In genomic region chr11:86248609-86249008, GRCh38 we compare ENCODE assay signal across 20 cellular contexts. TPM values are rescaled to one million over a fixed set of nuclear protein-coding genes. Genes with fewer than 3 reads are reported as not detected.
DNase-seq lines count a peak whose midpoint lies in the region; ATAC-seq and TF ChIP-seq lines count a peak whose summit lies in the region.
"Had no signal": no experiment of that assay in that cellular context is flagged by ENCODE, and none has a peak within 500 bp of the region (broad histone marks: within the 10 kb centered on the region; RNA-seq: fewer than 3 reads in every experiment).

No MANE protein-coding gene starts in this region.

- peaks cover 22% of the 10 kb centered on the region; the same call in 1 of the 2 replicates for H4K20me1 ChIP-seq in DOHH2 (ENCODE audit: control insufficient read depth, insufficient read depth, low read depth, low read length)

- H3K9me2 ChIP-seq in DOHH2 (replicated peaks; ENCODE audit: control insufficient read depth, low read length) = no peaks in the 10 kb centered on the region
- H3K9me2 ChIP-seq: SK-N-SH had no signal

- no peak overlapping the region for H3K4ac ChIP-seq in mesendoderm (ENCODE audit: low read depth, low read length)

- peaks cover 53% of the 10 kb centered on the region for H3K4me1 Mint-ChIP-seq in activated CD4-positive, alpha-beta T cell treated with anti-CD3 and anti-CD28 coated beads for 36 hours
- H3K4me1 Mint-ChIP-seq in WTC11 = peaks cover 50% of the 10 kb centered on the region

- no peak overlapping the region for H3K27ac ChIP-seq in DOHH2 (ENCODE audit: low read depth, low read length)
- no peak overlapping the region for H3K27ac ChIP-seq in mesendoderm (ENCODE audit: low read depth, low read length)
- H3K27ac ChIP-seq: esophagus squamous epithelium, hepatocyte, suprapubic skin had no signal

- no CpG with 5 or more reads among the region's 4 CpGs for WGBS in mesendoderm (ENCODE audit: extremely low coverage, insufficient coverage, low lambda C conversion rate)
- 86 to 92% methylated on average over 4 of the region's 4 CpGs for WGBS in lower leg skin, 2 donors

- H3K4me1 ChIP-seq in DOHH2 (ENCODE audit: control insufficient read depth, low read length) = peaks cover 47% of the 10 kb centered on the region
- H3K4me1 ChIP-seq in mesendoderm (ENCODE audit: control insufficient read depth, low read depth, low read length) = peaks cover 6% of the 10 kb centered on the region

- intact Hi-C loops in activated CD4-positive, alpha-beta T cell treated with anti-CD3 and anti-CD28 coated beads for 36 hours (cut with DNase I, micrococcal nuclease) = loop anchor here in 1 of 2 experiments (2.0 to 10.0 kb wide), 2 partner anchors 44 to 584 kb away; partner anchors contain the start of gene CREBZF
- intact Hi-C loops in lower leg skin (cut with DNase I; ENCODE audit: low total_unique reads) = no loop called here

- peak overlapping the region; percentile 80 for H3K27ac Mint-ChIP-seq in activated CD4-positive, alpha-beta T cell treated with anti-CD3 and anti-CD28 coated beads for 36 hours
- 0 out of 2 replicates have a peak overlapping the region, but pooled peaks have one; percentile 30 for H3K27ac Mint-ChIP-seq in WTC11

- peaks cover 59% of the 10 kb centered on the region for H3K36me3 ChIP-seq in DOHH2 (ENCODE audit: control insufficient read depth, low read length)
- H3K36me3 ChIP-seq in mesendoderm (ENCODE audit: control insufficient read depth, insufficient read depth, low read length) = no peaks in the 10 kb centered on the region
- H3K36me3 ChIP-seq: suprapubic skin had no signal

- H4K8ac ChIP-seq in mesendoderm (ENCODE audit: low read depth, low read length) = no peak overlapping the region

- no peak overlapping the region for H2AK5ac ChIP-seq in mesendoderm (ENCODE audit: low read length)

- H2BK120ac ChIP-seq in mesendoderm (ENCODE audit: low read depth, low read length) = no peak overlapping the region

- H3K27me3 ChIP-seq in DOHH2 (ENCODE audit: control insufficient read depth, low read length) (no peaks in the 10 kb centered on the region), mesendoderm (ENCODE audit: insufficient read depth, low read length, poor library complexity) (no peaks in the 10 kb centered on the region)
- H3K27me3 ChIP-seq: esophagus squamous epithelium, hepatocyte, suprapubic skin had no signal

- H2BK15ac ChIP-seq in mesendoderm (replicated peaks; ENCODE audit: low read depth) = no peak overlapping the region

- peaks cover 86% of the 10 kb centered on the region for H3K79me2 ChIP-seq in DOHH2 (ENCODE audit: control insufficient read depth, low read length)
- peaks cover 39% of the 10 kb centered on the region for H3K79me2 ChIP-seq in mesendoderm (ENCODE audit: control insufficient read depth, insufficient read depth, low read length)

- H3K4me3 ChIP-seq in DOHH2 (ENCODE audit: low read length) (no peak overlapping the region), mesendoderm (ENCODE audit: low read length) (no peak overlapping the region), lower leg skin (ENCODE audit: low read depth, poor library complexity, severe bottlenecking) (no peak overlapping the region)
- H3K4me3 ChIP-seq: esophagus squamous epithelium, hepatocyte, suprapubic skin had no signal

- no peak for TF ChIP-seq POLR2A in lower leg skin (IDR thresholded peaks at IDR 0.05)

- no peaks in the 10 kb centered on the region for H3K9me3 Mint-ChIP-seq in activated CD4-positive, alpha-beta T cell treated with anti-CD3 and anti-CD28 coated beads for 36 hours (ENCODE audit: low read depth)
- H3K9me3 Mint-ChIP-seq in WTC11 = no peaks in the 10 kb centered on the region
- H3K9me3 Mint-ChIP-seq: naive B cell had no signal

- H3K4me2 ChIP-seq in DOHH2 (ENCODE audit: low read length) = peak overlapping the region; percentile 82
- H3K4me2 ChIP-seq in mesendoderm (ENCODE audit: low read length) = no peak overlapping the region

- peak; percentile 63 for DNase-seq in activated CD4-positive, alpha-beta T cell treated with anti-CD3 and anti-CD28 coated beads for 36 hours
- DNase-seq in activated CD4-positive, alpha-beta T cell treated with anti-CD3 and anti-CD28 coated beads for 4 hours = no peak
- DNase-seq in WTC11 (ENCODE audit: low spot score) = no peak
- DNase-seq in mesendoderm = peak; percentile 23
- no peak for DNase-seq in lower leg skin (ENCODE audit: low spot score in 2 of 2)
- no peak for DNase-seq in DMS114 treated with DMSO at 0.1 percent for 48 hours (lab: John Stamatoyannopoulos, UW; ENCODE audit: unreplicated experiment)
- DNase-seq: 8988T; activated CD4-positive, CD25-positive, alpha-beta regulatory T cell; Caco-2; cortex of kidney; esophagus squamous epithelium; naive B cell; NCI-H1048; NCI-H2227 treated with DMSO at 0.1 percent for 48 hours; right cardiac atrium; SK-N-SH had no signal

- CTCF ChIA-PET in activated CD4-positive, alpha-beta T cell treated with anti-CD3 and anti-CD28 coated beads for 36 hours (lab: Charles Lee) = interaction anchor here (1.4 to 1.6 kb wide), 2 partner anchors 54 to 207 kb away, joined by 4 to 5 read pairs; no protein-coding TSS in a partner anchor
- CTCF ChIA-PET in WTC11 (lab: Charles Lee) = interaction anchor here (1.3 kb wide), 1 partner anchor 207 kb away, joined by 4 read pairs; no protein-coding TSS in a partner anchor

- no peak overlapping the region for H3K23ac ChIP-seq in mesendoderm (ENCODE audit: low read length)

- peak overlapping the region; percentile 68 for H3K56ac ChIP-seq in mesendoderm (ENCODE audit: low read length)

- no peaks in the 10 kb centered on the region for H3F3A ChIP-seq in DOHH2 (ENCODE audit: control insufficient read depth, insufficient read depth)

- H3K27me3 Mint-ChIP-seq in activated CD4-positive, alpha-beta T cell treated with anti-CD3 and anti-CD28 coated beads for 36 hours = no peaks in the 10 kb centered on the region
- no peaks in the 10 kb centered on the region for H3K27me3 Mint-ChIP-seq in WTC11 (ENCODE audit: low read depth)
- H3K27me3 Mint-ChIP-seq: naive B cell had no signal

- POLR2A ChIA-PET in activated CD4-positive, alpha-beta T cell treated with anti-CD3 and anti-CD28 coated beads for 36 hours (lab: Charles Lee) = interaction anchor here (1.0 to 1.1 kb wide), 2 partner anchors 13 to 205 kb away, joined by 3 to 4 read pairs; no protein-coding TSS in a partner anchor
- POLR2A ChIA-PET in WTC11 (lab: Charles Lee) = no interaction called here

- no peak overlapping the region for H4K5ac ChIP-seq in mesendoderm (ENCODE audit: low read length)

- ATAC-seq in activated CD4-positive, alpha-beta T cell treated with anti-CD3 and anti-CD28 coated beads for 36 hours = no peak
- ATAC-seq in WTC11 (no peak), HG03520 (IDR thresholded peaks at IDR 0.05; ENCODE audit: unreplicated experiment) (no peak)
- ATAC-seq: right cardiac atrium had no signal

- H3K36me3 Mint-ChIP-seq in activated CD4-positive, alpha-beta T cell treated with anti-CD3 and anti-CD28 coated beads for 36 hours (ENCODE audit: low read depth) = peaks cover 55% of the 10 kb centered on the region
- peaks cover 3% of the 10 kb centered on the region; the same call in 1 of the 2 replicates for H3K36me3 Mint-ChIP-seq in WTC11

- H3K9ac ChIP-seq in mesendoderm (ENCODE audit: low read length) = no peak overlapping the region
- H3K9ac ChIP-seq: SK-N-SH had no signal

- no peak for TF ChIP-seq CTCF in DOHH2 (IDR thresholded peaks at IDR 0.05; ENCODE audit: low read depth, low read length, poor library complexity, severe bottlenecking)
- no peak for TF ChIP-seq CTCF in WTC11 (IDR thresholded peaks at IDR 0.05)
- no peak for TF ChIP-seq CTCF in lower leg skin (IDR thresholded peaks at IDR 0.05)

- H3K79me1 ChIP-seq in mesendoderm (ENCODE audit: low read length) = peaks cover 6% of the 10 kb centered on the region

- no peak overlapping the region for H3K18ac ChIP-seq in mesendoderm (ENCODE audit: low read length)

- H3K4me3 Mint-ChIP-seq in activated CD4-positive, alpha-beta T cell treated with anti-CD3 and anti-CD28 coated beads for 36 hours = no peak overlapping the region
- H3K4me3 Mint-ChIP-seq in WTC11 = peak overlapping the region; percentile 26

- no peak overlapping the region for H2BK5ac ChIP-seq in mesendoderm (ENCODE audit: low read length)

- no peaks in the 10 kb centered on the region for H3K9me3 ChIP-seq in DOHH2 (ENCODE audit: control insufficient read depth, insufficient read depth, low read length)
- H3K9me3 ChIP-seq: Caco-2, esophagus squamous epithelium, SK-N-SH, suprapubic skin had no signal

TF ChIP-seq in WTC11, 78 proteins besides CTCF, POLR2A, EP300 and RAD21 (continues in another document):
- TF ChIP-seq NR2C2 (CRISPR knock-in tag; IDR thresholded peaks at IDR 0.05) (no peak), MXD4 (CRISPR knock-in tag; IDR thresholded peaks at IDR 0.05; ENCODE audit: borderline replicate concordance) (no peak), ZBTB21 (CRISPR knock-in tag; IDR thresholded peaks at IDR 0.05; ENCODE audit: borderline replicate concordance) (no peak), NR1H2 (CRISPR knock-in tag; IDR thresholded peaks at IDR 0.05) (no peak)

RNA-seq across cellular contexts. Expression of gene EED, which starts 4.1 kb away (rescaled TPM):
- total RNA-seq in activated CD4-positive, alpha-beta T cell treated with anti-CD3 and anti-CD28 coated beads for 36 hours = 100 to 1,000 TPM in 1 of 2 experiments, 10 to 100 TPM in 1; 90.3 to 127 TPM
- total RNA-seq in WTC11 (2021) = 24.7 to 27.7 TPM (median 27.3 TPM) in 3 replicates
- polyA plus RNA-seq in mesendoderm (2013, experiment 1 of 2) = 17.4 TPM
- polyA plus RNA-seq in mesendoderm (2013, experiment 2 of 2) = 17.2 TPM
- 10 to 100 TPM; 13.7 to 18.8 (median 16.2) TPM for total RNA-seq in lower leg skin

RNA-seq across cellular contexts. Expression of gene HIKESHI, which starts 53.4 kb away (rescaled TPM):
- 10 to 100 TPM; 50.2 to 51.3 TPM for total RNA-seq in activated CD4-positive, alpha-beta T cell treated with anti-CD3 and anti-CD28 coated beads for 36 hours
- total RNA-seq in WTC11 (2021) = 48.3 to 57.1 TPM (median 52.8 TPM) in 3 replicates
- polyA plus RNA-seq in mesendoderm (2013, experiment 1 of 2) = 104 TPM
- 101 TPM for polyA plus RNA-seq in mesendoderm (2013, experiment 2 of 2)
- 10 to 100 TPM; 14.7 to 33.2 (median 28.2) TPM for total RNA-seq in lower leg skin

Comparison
In these comparisons a context has a peak if more than half of its experiments do, and no peak if none do; other contexts are left out.
1. DNase-seq: peak in activated CD4-positive, alpha-beta T cell treated with anti-CD3 and anti-CD28 coated beads for 36 hours (single experiment) and mesendoderm (single experiment); none in activated CD4-positive, alpha-beta T cell treated with anti-CD3 and anti-CD28 coated beads for 4 hours (0 of 2), WTC11 (single experiment), lower leg skin (0 of 2) and DMS114 treated with DMSO at 0.1 percent for 48 hours (single experiment).